1 cellular context compared by ENCODE assay signal in the genomic region with DNA sequence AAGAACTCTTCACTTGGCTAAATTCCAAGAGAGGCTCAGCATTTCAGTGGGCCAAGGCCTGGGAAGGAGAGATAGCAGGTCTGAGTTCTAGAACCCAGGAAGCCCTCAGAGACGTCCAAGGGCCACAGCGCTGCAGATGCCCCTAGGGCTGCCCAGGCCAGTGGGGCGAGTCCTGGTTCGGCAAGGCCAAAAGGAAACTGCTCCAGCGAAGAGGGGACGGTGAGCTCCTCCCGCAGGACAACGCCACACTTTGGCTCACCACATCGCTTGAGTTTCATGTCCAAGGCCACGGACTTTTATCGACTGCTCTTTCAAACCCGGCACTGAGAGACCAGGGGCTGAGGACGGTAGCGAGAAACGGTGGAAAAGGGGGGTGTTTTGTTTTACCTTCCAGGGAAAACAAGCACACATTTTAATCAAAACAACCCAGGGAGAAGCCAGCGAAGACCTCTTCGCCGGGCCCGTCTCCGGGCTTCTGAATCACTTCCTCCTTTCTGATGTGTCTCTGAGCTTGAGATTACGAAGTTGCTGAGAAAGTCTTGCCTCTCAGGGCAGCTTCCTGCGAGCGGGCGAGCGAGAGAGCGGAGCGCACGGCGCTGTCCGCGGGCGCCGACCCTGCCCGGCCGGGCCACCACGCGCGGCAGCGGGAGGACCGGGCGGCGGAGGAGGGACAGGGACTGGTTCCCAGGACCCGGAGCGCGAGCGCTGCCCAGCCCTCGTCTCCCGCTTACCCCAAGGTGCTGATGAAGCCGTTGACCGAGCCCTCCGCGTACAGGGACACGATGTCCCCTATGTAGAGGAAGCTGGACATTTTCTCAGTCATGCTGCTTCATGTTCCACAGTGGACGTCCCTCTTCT.
A peak's percentile ranks its signal among the peaks of the same experiment; 100 is the strongest.
TF ChIP-seq lines count a peak whose summit lies in the region.

No MANE protein-coding gene starts in this region.

TF ChIP-seq in Ishikawa, 13 proteins besides CTCF, POLR2A, EP300 and RAD21 (continued from another document):
- TF ChIP-seq, protein P1, sequence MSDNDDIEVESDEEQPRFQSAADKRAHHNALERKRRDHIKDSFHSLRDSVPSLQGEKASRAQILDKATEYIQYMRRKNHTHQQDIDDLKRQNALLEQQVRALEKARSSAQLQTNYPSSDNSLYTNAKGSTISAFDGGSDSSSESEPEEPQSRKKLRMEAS (IDR thresholded peaks at IDR 0.05), result no peak
- TF ChIP-seq TCF12 (IDR thresholded peaks at IDR 0.05; ENCODE audit: low read depth), result 0 out of 2 replicates have a peak, but pooled peaks have one; percentile 16
- no peak for TF ChIP-seq TAF1 (IDR thresholded peaks at IDR 0.05; ENCODE audit: low read depth)
- no peak for TF ChIP-seq CREB1 (IDR thresholded peaks at IDR 0.05; ENCODE audit: low read depth)
- TF ChIP-seq NFIC (IDR thresholded peaks at IDR 0.05), result peak; percentile 53
TF ChIP-seq in Ishikawa: peak in this region for 3.
